In genomic region chr20:50112512-50113419, GRCh38 we compare ENCODE assay signal across 8 cellular contexts. TPM values are rescaled to one million over a fixed set of nuclear protein-coding genes. Genes with fewer than 3 reads are reported as not detected.
DNase-seq lines count a peak whose midpoint lies in the region; FAIRE-seq and TF ChIP-seq lines count a peak whose summit lies in the region.

UBE2V1 (minus strand) TSS chr20:50113150; CDS start chr20:50113128, 22 bp downstream.

- peak within 1 kb of the TSS; percentile 88 for H3K4me3 ChIP-seq in AG10803 (ENCODE audit: low read length)

- TF ChIP-seq CTCF in AG10803 (conservative IDR thresholded peaks at IDR 0.05; ENCODE audit: low read length) = peak; percentile 47

- FAIRE-seq in GM19239 (lab: Jason Lieb, UNC) = no peak

- DNase-seq in AG10803 (ENCODE audit: low read depth) (peak; percentile 86), GM19239 (ENCODE audit: insufficient read length, low spot score) (peak; percentile 69), HT-29 (ENCODE audit: low spot score) (peak; percentile 89), lung microvascular endothelial cell (ENCODE audit: low read depth in 2 of 2) (peak; percentile 93)
- DNase-seq in NK-92 treated with Interleukin-12 subunit alpha and Interleukin-12 subunit beta, amount 100 ng/mL, for 24 hours (lab: John Stamatoyannopoulos, UW) = peak; percentile 91
- peak; percentile 94 for DNase-seq in activated CD8-positive, alpha-beta memory T cell treated with anti-CD3 and anti-CD28 coated beads for 24 hours
- DNase-seq in effector CD4-positive, alpha-beta T cell = peak; percentile 83
- peak; percentile 76 to 83 (median 82) for DNase-seq in stimulated activated CD4-positive, alpha-beta T cell treated with anti-CD3 and anti-CD28 coated beads, TNF-alpha, amount 100 ng/mL, for 4 hours (ENCODE audit: low read depth in 3 of 3)

RNA-seq across cellular contexts. Expression of gene UBE2V1, which starts in this region (rescaled TPM):
- 53.3 and 68.3 TPM in 2 replicates for total RNA-seq in HT-29 (2014; rRNA removed; shearing (Covaris generic))
- total RNA-seq in lung microvascular endothelial cell = 21.0 and 26.2 TPM in 2 replicates

Comparison
In these comparisons a context has a peak if more than half of its experiments do, and no peak if none do; other contexts are left out.
1. Peak in every context shown above with its lines: DNase-seq and H3K4me3 ChIP-seq.